ENCODE assay signal across 16 cellular contexts in genomic region chr11:34623463-34623862, GRCh38. TPM values are rescaled to one million over a fixed set of nuclear protein-coding genes. Genes with fewer than 3 reads are reported as not detected.
A peak's percentile ranks its signal among the peaks of the same experiment; 100 is the strongest.
DNase-seq lines count a peak whose midpoint lies in the region; ATAC-seq, FAIRE-seq and TF ChIP-seq lines count a peak whose summit lies in the region.
"Had no signal": no experiment of that assay in that cellular context is flagged by ENCODE, and none has a peak within 500 bp of the region (broad histone marks: within the 10 kb centered on the region; RNA-seq: fewer than 3 reads in every experiment).

No MANE protein-coding gene starts in this region.

- H3K27me3 ChIP-seq in PC-9 (ENCODE audit: insufficient read depth, low read depth) (no peaks in the 10 kb centered on the region), esophagus squamous epithelium (no peaks in the 10 kb centered on the region), stomach (no peaks in the 10 kb centered on the region)

- H3K4me1 ChIP-seq in PC-9 (replicated peaks; ENCODE audit: insufficient read depth) (peaks cover 67% of the 10 kb centered on the region), esophagus squamous epithelium (peaks cover 5 to 64% (median 7%) of the 10 kb centered on the region in 3 donors), stomach (peaks cover 14 to 38% (median 19%) of the 10 kb centered on the region in 4 donors)
- H3K4me1 ChIP-seq: Caco-2 had no signal

- H3F3A ChIP-seq in PC-9 (ENCODE audit: insufficient read depth, low read depth) = peaks cover 48% of the 10 kb centered on the region

- H2AFZ ChIP-seq in PC-9 = no peak overlapping the region

- WGBS in esophagus squamous epithelium, 2 donors = 26 to 66% methylated on average over 9 of the region's 9 CpGs
- WGBS in stomach, 5 donors = 20 to 66% (median 51%) methylated on average over 9 of the region's 9 CpGs

- H3K79me2 ChIP-seq in PC-9 (ENCODE audit: low read depth) = peaks cover 95% of the 10 kb centered on the region

- H3K4me3 ChIP-seq in PC-9 (peak overlapping the region; percentile 89), esophagus squamous epithelium (peak overlapping the region; percentile 40 to 64 (median 52)), stomach (peak overlapping the region; percentile 32 to 49 (median 41))
- H3K4me3 ChIP-seq: K562, lung had no signal

- intact Hi-C loops in PC-9 (cut with micrococcal nuclease; ENCODE audit: unreplicated experiment) (loop anchor here (5.0 kb wide), 1 partner anchor 44 kb away; no protein-coding TSS in a partner anchor), esophagus squamous epithelium (cut with DNase I) (no loop called here), stomach (cut with DNase I; ENCODE audit: low total_unique reads) (no loop called here), posterior cingulate gyrus (cut with DNase I) (no loop called here)

- ATAC-seq in HG02840 (IDR thresholded peaks at IDR 0.05; ENCODE audit: low FRiP score, unreplicated experiment) = no peak
- ATAC-seq: activated CD8-positive, alpha-beta T cell treated with anti-CD3 and anti-CD28 coated beads, Interleukin-2, amount 10 ng/mL, durations not matched to agents 7 days and 5 days; K562 had no signal

- TF ChIP-seq CTCF in PC-9 (conservative IDR thresholded peaks at IDR 0.05) = no peak
- TF ChIP-seq CTCF in esophagus squamous epithelium (IDR thresholded peaks at IDR 0.05) = no peak
- TF ChIP-seq CTCF in stomach (IDR thresholded peaks at IDR 0.05) = no peak

- CTCF ChIA-PET in PC-9 (lab: Charles Lee) = no interaction called here

- TF ChIP-seq POLR2A in esophagus squamous epithelium (IDR thresholded peaks at IDR 0.05) (no peak), stomach (IDR thresholded peaks at IDR 0.05) (no peak)

- no peak for TF ChIP-seq EP300 in stomach (IDR thresholded peaks at IDR 0.05)

- H3K36me3 ChIP-seq in PC-9 (ENCODE audit: low read depth) (peaks cover 53% of the 10 kb centered on the region), esophagus squamous epithelium (peaks cover 0 to 6% (median 0%) of the 10 kb centered on the region in 3 donors), stomach (no peaks in the 10 kb centered on the region)
- H3K36me3 ChIP-seq: WERI-Rb-1 had no signal

- FAIRE-seq in GM19239 (lab: Jason Lieb, UNC) = peak; percentile 26
- FAIRE-seq: K562 had no signal

- POLR2A ChIA-PET in PC-9 (lab: Charles Lee; ENCODE audit: unreplicated experiment) = interaction anchor here (0.6 kb wide), 2 partner anchors 9 to 58 kb away, joined by 3 read pairs; no protein-coding TSS in a partner anchor

- H3K27ac ChIP-seq in PC-9 (peak overlapping the region; percentile 96), esophagus squamous epithelium (peak overlapping the region; percentile 59 to 93 (median 89)), stomach (peak overlapping the region; percentile 82 to 87 (median 85))
- H3K27ac ChIP-seq: WERI-Rb-1 had no signal

- peak overlapping the region; percentile 97 for H3K4me2 ChIP-seq in PC-9

- no peaks in the 10 kb centered on the region for H3K9me2 ChIP-seq in PC-9 (ENCODE audit: insufficient read depth)

- DNase-seq in GM19239 (ENCODE audit: insufficient read length, low spot score) (no peak), PC-9 (peak in 1 of 2 experiments; percentile 35), esophagus squamous epithelium (lab: John Stamatoyannopoulos, UW) (no peak), stomach (no peak), posterior cingulate gyrus (no peak), kidney glomerular epithelial cell (lab: John Stamatoyannopoulos, UW) (no peak)
- no peak for DNase-seq in activated T-cell treated with anti-CD3 and anti-CD28 coated beads, Interleukin-2, amount 50 U/mL, for 1 hour
- DNase-seq: activated CD8-positive, alpha-beta T cell treated with anti-CD3 and anti-CD28 coated beads, Interleukin-2, amount 10 ng/mL, durations not matched to agents 7 days and 5 days; Caco-2; NCI-H1092 treated with DMSO at 0.1 percent for 48 hours; RPMI8226; substantia nigra; WERI-Rb-1 had no signal

- no peaks in the 10 kb centered on the region for H3K9me3 ChIP-seq in PC-9 (ENCODE audit: insufficient read depth, low read depth)
- no peaks in the 10 kb centered on the region for H3K9me3 ChIP-seq in esophagus squamous epithelium
- no peaks in the 10 kb centered on the region for H3K9me3 ChIP-seq in stomach
- H3K9me3 ChIP-seq: Caco-2 had no signal

- peaks cover 20% of the 10 kb centered on the region for H4K20me1 ChIP-seq in PC-9 (ENCODE audit: insufficient read depth)

- BruUV-seq in PC-9 (replicated peaks; lab: Mats Ljungman, UMichigan) = no TSS peak

RNA-seq across cellular contexts. Expression of gene EHF, which starts 2.6 kb away (rescaled TPM):
- total RNA-seq in PC-9 (2021) = 85.7 and 118 TPM in 2 replicates
- total RNA-seq in esophagus squamous epithelium = 100 to 1,000 TPM; 265 to 388 (median 325) TPM
- 100 to 1,000 TPM in 3 of 5 donors, 10 to 100 TPM in 2; 36.2 to 142 (median 113) TPM for total RNA-seq in stomach
- 10 to 100 TPM; 15.5 to 22.8 (median 19.4) TPM for polyA plus RNA-seq in stomach
- total RNA-seq: activated CD8-positive, alpha-beta T cell treated with anti-CD3 and anti-CD28 coated beads, Interleukin-2, amount 10 ng/mL, durations not matched to agents 7 days and 5 days had no signal
